In genomic region chr5:65624570-65625555, GRCh38 we compare ENCODE assay signal across 8 cellular contexts. TPM values are rescaled to one million over a fixed set of nuclear protein-coding genes. Genes with fewer than 3 reads are reported as not detected.
A peak's percentile ranks its signal among the peaks of the same experiment; 100 is the strongest.
DNase-seq lines count a peak whose midpoint lies in the region; ATAC-seq and TF ChIP-seq lines count a peak whose summit lies in the region.

Gene SHLD3, plus strand, starts transcription at chr5:65625027. Its CDS starts 4,561 bp downstream, at chr5:65629588.
Gene TRAPPC13, plus strand, starts transcription at chr5:65625027. Its CDS starts 34 bp downstream, at chr5:65625061.

- H3K27me3 ChIP-seq in AG04450 (ENCODE audit: control insufficient read depth, insufficient read depth, low read length) (no peaks in the 10 kb centered on the region), spleen (replicated peaks in 1 of 7) (no peaks in the 10 kb centered on the region)

- H3K27ac ChIP-seq in AG04450 (ENCODE audit: low read depth, low read length) (peak within 1 kb of the TSS; percentile 80), spleen (peak within 1 kb of the TSS; percentile 78 to 95 (median 92))

- TF ChIP-seq CTCF in AG04450 (IDR thresholded peaks at IDR 0.05; ENCODE audit: low read depth, low read length) = no peak; the same call in 1 of the 2 replicates
- no peak for TF ChIP-seq CTCF in WI38 (IDR thresholded peaks at IDR 0.05; ENCODE audit: low read depth, low read length)
- TF ChIP-seq CTCF in spleen (IDR thresholded peaks at IDR 0.05 in 8 of 11, conservative IDR thresholded peaks at IDR 0.05 in 3 of 11) = peak in 3 of 11 experiments; percentile 4 to 37 (median 19)

- peaks cover 32 to 73% (median 57%) of the 10 kb centered on the region in 6 donors for H3K4me1 ChIP-seq in spleen

- H3K9me3 ChIP-seq in AG04450 (ENCODE audit: control insufficient read depth, insufficient read depth, low read length) (no peaks in the 10 kb centered on the region), spleen (no peaks in the 10 kb centered on the region)

- ATAC-seq in GM18873 (IDR thresholded peaks at IDR 0.05; ENCODE audit: low FRiP score, unreplicated experiment) (peak; percentile 69), HG03139 (IDR thresholded peaks at IDR 0.05; ENCODE audit: unreplicated experiment) (peak; percentile 64)

- DNase-seq in AG04450 (ENCODE audit: low read depth, low spot score) = peak; percentile 67
- peak; percentile 64 for DNase-seq in NCI-H2196 treated with DMSO at 0.1 percent for 48 hours (lab: John Stamatoyannopoulos, UW; ENCODE audit: unreplicated experiment)
- DNase-seq in central memory CD4-positive, alpha-beta T cell = peak; percentile 91
- DNase-seq in iris pigment epithelial cell (ENCODE audit: low read depth) = peak; percentile 86
- DNase-seq in spleen = peak; percentile 90

- H3K4me3 ChIP-seq in AG04450 (ENCODE audit: low read depth, low read length) (peak within 1 kb of the TSS; percentile 90), WI38 (ENCODE audit: low read depth, low read length) (peak within 1 kb of the TSS; percentile 96), spleen (peak within 1 kb of the TSS; percentile 75 to 95 (median 88))

- CTCF ChIA-PET in AG04450 (lab: Charles Lee) = no interaction called here

- 0 to 1% (median 0%) methylated on average over 36 of the region's 36 CpGs for WGBS in spleen, 5 donors

- intact Hi-C loops in spleen (cut with DNase I; ENCODE audit: low total_unique reads) = no loop called here

- POLR2A ChIA-PET in AG04450 (lab: Yijun Ruan, JAX) = interaction anchor here (0.7 to 0.8 kb wide), 2 partner anchors 28 to 34 kb away, joined by 4 to 9 read pairs; no protein-coding TSS in a partner anchor

- no peak for TF ChIP-seq POLR2A in spleen (IDR thresholded peaks at IDR 0.05)

- peaks cover 0 to 19% (median 7%) of the 10 kb centered on the region in 6 donors for H3K36me3 ChIP-seq in spleen

RNA-seq across cellular contexts. Expression of gene SHLD3, which starts in this region (rescaled TPM):
- 2.2 and 3.8 TPM in 2 replicates for polyA plus RNA-seq in AG04450 (2011; rRNA removed)
- polyA minus RNA-seq in AG04450 (2011; rRNA and poly(A)+ RNA removed) = 1.7 and 3.2 TPM in 2 replicates
- total RNA-seq in spleen = 1 to 10 TPM; 2.3 to 5.6 (median 4.3) TPM
- polyA plus RNA-seq in spleen = 1 to 10 TPM; 3.3 to 3.8 (median 3.7) TPM

RNA-seq across cellular contexts. Expression of gene TRAPPC13, which starts in this region (rescaled TPM):
- 21.1 and 26.5 TPM in 2 replicates for polyA plus RNA-seq in AG04450 (2011; rRNA removed)
- polyA minus RNA-seq in AG04450 (2011; rRNA and poly(A)+ RNA removed) = 10.9 and 12.8 TPM in 2 replicates
- total RNA-seq in spleen = 10 to 100 TPM; 17.7 to 35.7 (median 20.4) TPM
- 10 to 100 TPM; 14.1 to 19.0 (median 17.9) TPM for polyA plus RNA-seq in spleen

Comparison
In these comparisons a context has a peak if more than half of its experiments do, and no peak if none do; other contexts are left out.
1. Peak in every context shown above with its lines: DNase-seq, ATAC-seq, H3K4me3 ChIP-seq and H3K27ac ChIP-seq.